Comparison of ENCODE assay signal across 14 cellular contexts in the genomic region with DNA sequence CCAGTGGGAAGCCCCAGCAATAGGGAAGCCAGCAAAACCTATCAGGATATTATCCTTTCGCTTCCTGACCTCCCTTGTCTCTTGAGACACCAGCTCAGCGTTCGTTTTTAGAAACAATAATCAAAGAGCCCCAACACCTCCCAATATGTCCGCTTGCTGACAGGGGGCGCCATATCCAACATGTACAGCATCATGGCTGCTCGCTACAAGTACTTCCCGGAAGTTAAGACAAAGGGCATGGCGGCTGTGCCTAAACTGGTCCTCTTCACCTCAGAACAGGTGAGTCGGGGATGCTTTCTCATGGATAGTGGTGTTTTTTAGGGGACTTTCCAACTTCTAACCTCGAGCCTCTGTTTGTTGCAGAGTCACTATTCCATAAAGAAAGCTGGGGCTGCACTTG. TPM values are rescaled to one million over a fixed set of nuclear protein-coding genes. Genes with fewer than 3 reads are reported as not detected.
DNase-seq lines count a peak whose midpoint lies in the region; TF ChIP-seq lines count a peak whose summit lies in the region.
"Had no signal": no experiment of that assay in that cellular context is flagged by ENCODE, and none has a peak within 500 bp of the region (broad histone marks: within the 10 kb centered on the region; RNA-seq: fewer than 3 reads in every experiment).

No MANE protein-coding gene starts in this region.

- H3K9me3 ChIP-seq in NT2/D1 (ENCODE audit: insufficient read depth, low read length): no peaks in the 10 kb centered on the region
- peaks cover 0 to 1% of the 10 kb centered on the region in 2 donors for H3K9me3 ChIP-seq in right atrium auricular region

- H3K27me3 ChIP-seq in NT2/D1 (ENCODE audit: insufficient read depth, insufficient read length) (no peaks in the 10 kb centered on the region), right atrium auricular region (no peaks in the 10 kb centered on the region)

- DNase-seq in NCI-H146 (lab: John Stamatoyannopoulos, UW) (peak; percentile 23), NCI-H146 treated with DMSO at 0.1 percent for 48 hours (lab: John Stamatoyannopoulos, UW; ENCODE audit: unreplicated experiment) (no peak), ELF-1 (ENCODE audit: low read depth, low spot score) (peak; percentile 53), NT2/D1 (ENCODE audit: low read depth, low spot score) (peak; percentile 23), fibroblast of mammary gland (ENCODE audit: low read depth) (no peak), NCI-H128 (lab: John Stamatoyannopoulos, UW; ENCODE audit: unreplicated experiment) (no peak), right atrium auricular region (ENCODE audit: low spot score) (no peak), midbrain (lab: John Stamatoyannopoulos, UW) (no peak)
- DNase-seq: effector CD8-positive, alpha-beta T cell; HCEC 1CT; NCI-H2081 treated with DMSO at 0.1 percent for 48 hours; T1000 had no signal

- peaks cover 68% of the 10 kb centered on the region for H3K36me3 ChIP-seq in NT2/D1 (ENCODE audit: insufficient read depth, insufficient read length, low read length)
- H3K36me3 ChIP-seq in right atrium auricular region: no peaks in the 10 kb centered on the region

- no peak overlapping the region for H3K9ac ChIP-seq in NT2/D1 (ENCODE audit: insufficient read length, low read depth)

- H3K4me1 ChIP-seq in NT2/D1 (ENCODE audit: insufficient read depth, insufficient read length) (no peaks in the 10 kb centered on the region), right atrium auricular region (no peaks in the 10 kb centered on the region)
- H3K4me1 ChIP-seq: A549 had no signal

- H3K4me3 ChIP-seq in NT2/D1 (ENCODE audit: insufficient read length, low read depth) (no peak overlapping the region), fibroblast of mammary gland (ENCODE audit: control insufficient read depth, low read depth, low read length) (no peak overlapping the region), right atrium auricular region (no peak overlapping the region)
- H3K4me3 ChIP-seq: A549 had no signal

- H3K27ac ChIP-seq in right atrium auricular region: no peak overlapping the region
- H3K27ac ChIP-seq: A549, RWPE1 had no signal

- TF ChIP-seq CTCF in fibroblast of mammary gland (conservative IDR thresholded peaks at IDR 0.05; ENCODE audit: control insufficient read depth, insufficient read depth, low read depth, low read length) (peak; percentile 7), right atrium auricular region (IDR thresholded peaks at IDR 0.05) (no peak)

RNA-seq across cellular contexts. Expression of a gene that starts 28.7 kb away (rescaled TPM):
- not detected for total RNA-seq in right atrium auricular region

Comparison
In these comparisons a context has a peak if more than half of its experiments do, and no peak if none do; other contexts are left out.
1. DNase-seq: peak in NCI-H146 (single experiment), ELF-1 (single experiment) and NT2/D1 (single experiment); none in NCI-H146 treated with DMSO at 0.1 percent for 48 hours (single experiment), fibroblast of mammary gland (single experiment), NCI-H128 (single experiment), right atrium auricular region (single experiment) and midbrain (single experiment).